Comparison of ENCODE assay signal across 8 cellular contexts in genomic region chr15:76714950-76715349, GRCh38.
"Had no signal": no experiment of that assay in that cellular context is flagged by ENCODE, and none has a peak within 500 bp of the region (broad histone marks: within the 10 kb centered on the region; RNA-seq: fewer than 3 reads in every experiment).

No MANE protein-coding gene starts in this region.

- DNase-seq: GM23248, GOT3, H7, HFFc6, IMR-90, Karpas-422, KBM-7 had no signal

- ATAC-seq: HCT116 had no signal

- H3K27ac Mint-ChIP-seq: HFFc6 had no signal

- H3K4me3 Mint-ChIP-seq: HFFc6 had no signal
